Comparison of ENCODE assay signal across 8 cellular contexts in genomic region chr10:89644967-89645741, GRCh38. TPM values are rescaled to one million over a fixed set of nuclear protein-coding genes. Genes with fewer than 3 reads are reported as not detected.
DNase-seq lines count a peak whose midpoint lies in the region; ATAC-seq and TF ChIP-seq lines count a peak whose summit lies in the region.

Gene PANK1 (minus strand): TSS chr10:89645242. CDS start chr10:89644891, 351 bp downstream.

- peak within 1 kb of the TSS; percentile 9 for H3K27ac Mint-ChIP-seq in CD4-positive, alpha-beta T cell
- H3K27ac Mint-ChIP-seq in memory B cell = peak within 1 kb of the TSS; percentile 2

- H3K9me3 Mint-ChIP-seq in CD4-positive, alpha-beta T cell = no peaks in the 10 kb centered on the region
- H3K9me3 Mint-ChIP-seq in memory B cell = no peaks in the 10 kb centered on the region

- H3K27me3 ChIP-seq in CD4-positive, alpha-beta T cell (ENCODE audit: control insufficient read depth, insufficient read depth, low read length) = no peaks in the 10 kb centered on the region
- H3K27me3 ChIP-seq in effector memory CD4-positive, alpha-beta T cell (replicated peaks; ENCODE audit: control insufficient read depth, insufficient read depth, low read length, poor library complexity, severe bottlenecking) = no peaks in the 10 kb centered on the region

- DNase-seq in CD4-positive, alpha-beta T cell = peak; percentile 38 to 67 (median 54)
- DNase-seq in NCI-H774 (lab: John Stamatoyannopoulos, UW) (peak; percentile 31), memory B cell (ENCODE audit: low spot score in 2 of 2) (peak; percentile 50 to 61)
- DNase-seq in activated CD8-positive, alpha-beta memory T cell treated with anti-CD3 and anti-CD28 coated beads for 24 hours = peak; percentile 88
- peak; percentile 62 to 68 (median 62) for DNase-seq in effector memory CD4-positive, alpha-beta T cell
- DNase-seq in stimulated activated CD8-positive, alpha-beta memory T cell treated with anti-CD3 and anti-CD28 coated beads, Interleukin-12 subunit alpha, Interleukin-12 subunit beta, amount 100 ng/mL, for 24 hours (ENCODE audit: extremely low read depth) = peak; percentile 47

- no peak for TF ChIP-seq CTCF in CD4-positive, alpha-beta T cell (IDR thresholded peaks at IDR 0.05)

- peaks cover 12% of the 10 kb centered on the region for H3K27me3 Mint-ChIP-seq in CD4-positive, alpha-beta T cell
- no peaks in the 10 kb centered on the region for H3K27me3 Mint-ChIP-seq in memory B cell

- H3K27ac ChIP-seq in CD4-positive, alpha-beta T cell (ENCODE audit: low read depth, low read length) = no peak within 1 kb of the TSS
- H3K27ac ChIP-seq in effector memory CD4-positive, alpha-beta T cell (ENCODE audit: insufficient read depth, low read length, poor library complexity, severe bottlenecking) = peak within 1 kb of the TSS; percentile 57

- H3K4me1 ChIP-seq in effector memory CD4-positive, alpha-beta T cell (ENCODE audit: control insufficient read depth, insufficient read depth, low read length, poor library complexity, severe bottlenecking) = peaks cover 6% of the 10 kb centered on the region

- POLR2A ChIA-PET in CD4-positive, alpha-beta T cell (lab: Charles Lee) = no interaction called here

- H3K4me3 Mint-ChIP-seq in CD4-positive, alpha-beta T cell = peak within 1 kb of the TSS; percentile 87
- H3K4me3 Mint-ChIP-seq in memory B cell = peak within 1 kb of the TSS; percentile 86

- H3K4me1 Mint-ChIP-seq in CD4-positive, alpha-beta T cell (ENCODE audit: low read depth) = peaks cover 8% of the 10 kb centered on the region
- H3K4me1 Mint-ChIP-seq in memory B cell = peaks cover 13% of the 10 kb centered on the region

- H3K9me3 ChIP-seq in CD4-positive, alpha-beta T cell (ENCODE audit: control insufficient read depth, low read length) = no peaks in the 10 kb centered on the region
- H3K9me3 ChIP-seq in effector memory CD4-positive, alpha-beta T cell (ENCODE audit: control insufficient read depth, low read length) = no peaks in the 10 kb centered on the region

- H3K4me3 ChIP-seq in effector memory CD4-positive, alpha-beta T cell (ENCODE audit: insufficient read depth, low read depth, low read length, poor library complexity, severe bottlenecking) = peak within 1 kb of the TSS; percentile 84

- intact Hi-C loops in CD4-positive, alpha-beta T cell (cut with DNase I, micrococcal nuclease) = loop anchor here (1.0 to 10.0 kb wide), 5 partner anchors 56 to 1230 kb away; partner anchors contain the start of genes KIF20B (in 2 of the 2) and RPP30 (in 1 of the 2)

- CTCF ChIA-PET in CD4-positive, alpha-beta T cell (lab: Charles Lee) = no interaction called here

- H3K36me3 ChIP-seq in effector memory CD4-positive, alpha-beta T cell (ENCODE audit: control insufficient read depth, insufficient read depth, low read length) = no peaks in the 10 kb centered on the region

- peak; percentile 48 for ATAC-seq in CD4-positive, alpha-beta T cell (ENCODE audit: poor library complexity)
- peak; percentile 33 for ATAC-seq in GM19351 (IDR thresholded peaks at IDR 0.05; ENCODE audit: unreplicated experiment)
- ATAC-seq in HG03460 (IDR thresholded peaks at IDR 0.05; ENCODE audit: unreplicated experiment) = peak; percentile 37
- ATAC-seq in memory B cell (ENCODE audit: low read depth) = peak; percentile 46

- H3K36me3 Mint-ChIP-seq in CD4-positive, alpha-beta T cell (ENCODE audit: low read depth) = no peaks in the 10 kb centered on the region
- no peaks in the 10 kb centered on the region for H3K36me3 Mint-ChIP-seq in memory B cell

RNA-seq across cellular contexts. Expression of gene PANK1, which starts in this region (rescaled TPM):
- under 1 TPM; 0.55 to 0.61 TPM for total RNA-seq in CD4-positive, alpha-beta T cell

Comparison
In these comparisons a context has a peak if more than half of its experiments do, and no peak if none do; other contexts are left out.
1. Peak in DNase-seq and ATAC-seq in CD4-positive, alpha-beta T cell; RNA of the gene not detected or under 1 TPM.
2. DNase-seq: peak in every context shown above with its lines; median percentile 88 in activated CD8-positive, alpha-beta memory T cell treated with anti-CD3 and anti-CD28 coated beads for 24 hours; 62 in effector memory CD4-positive, alpha-beta T cell; 56 in memory B cell; 54 in CD4-positive, alpha-beta T cell; 47 in stimulated activated CD8-positive, alpha-beta memory T cell treated with anti-CD3 and anti-CD28 coated beads, Interleukin-12 subunit alpha, Interleukin-12 subunit beta, amount 100 ng/mL, for 24 hours; 31 in NCI-H774.